Comparison of ENCODE assay signal across 8 cellular contexts in genomic region chr6:30325150-30325872, GRCh38. TPM values are rescaled to one million over a fixed set of nuclear protein-coding genes. Genes with fewer than 3 reads are reported as not detected.
DNase-seq lines count a peak whose midpoint lies in the region; ATAC-seq and TF ChIP-seq lines count a peak whose summit lies in the region.

No MANE protein-coding gene starts in this region.

- peaks cover 33 to 35% of the 10 kb centered on the region in 2 donors for H3K4me1 ChIP-seq in gastrocnemius medialis

- peaks cover 59% of the 10 kb centered on the region for H3K4me1 Mint-ChIP-seq in activated naive CD4-positive, alpha-beta T cell treated with anti-CD3 and anti-CD28 coated beads for 36 hours (ENCODE audit: low read depth)

- H3K27me3 ChIP-seq in gastrocnemius medialis: no peaks in the 10 kb centered on the region

- peak overlapping the region; percentile 94 to 98 (median 96) for H3K27ac ChIP-seq in gastrocnemius medialis

- no peaks in the 10 kb centered on the region for H3K9me3 Mint-ChIP-seq in activated naive CD4-positive, alpha-beta T cell treated with anti-CD3 and anti-CD28 coated beads for 36 hours

- H3K27me3 Mint-ChIP-seq in activated naive CD4-positive, alpha-beta T cell treated with anti-CD3 and anti-CD28 coated beads for 36 hours (ENCODE audit: low read depth): no peaks in the 10 kb centered on the region

- H3K9me3 ChIP-seq in gastrocnemius medialis: no peaks in the 10 kb centered on the region

- peak overlapping the region; percentile 80 to 91 (median 88) for H3K4me3 ChIP-seq in gastrocnemius medialis

- H3K27ac Mint-ChIP-seq in activated naive CD4-positive, alpha-beta T cell treated with anti-CD3 and anti-CD28 coated beads for 36 hours: peak overlapping the region; percentile 97

- peak overlapping the region; percentile 96 for H3K4me3 Mint-ChIP-seq in activated naive CD4-positive, alpha-beta T cell treated with anti-CD3 and anti-CD28 coated beads for 36 hours

- intact Hi-C loops in activated naive CD4-positive, alpha-beta T cell treated with anti-CD3 and anti-CD28 coated beads for 36 hours (cut with micrococcal nuclease): loop anchor here (1.0 to 5.0 kb wide), 5 partner anchors 113 to 383 kb away; partner anchors contain the start of genes HLA-A, MRPS18B, PPP1R10 and PPP1R11
- intact Hi-C loops in left cardiac atrium (cut with DNase I): loop anchor here in 1 of 2 donors (10.0 kb wide), 1 partner anchor 111 kb away; the partner anchor contains the start of gene TRIM26
- intact Hi-C loops in gastrocnemius medialis (cut with DNase I; ENCODE audit: low total_unique reads): loop anchor here (5.0 kb wide), 1 partner anchor 258 kb away; the partner anchor contains the start of gene PPP1R11

- in situ Hi-C loops in gastrocnemius medialis (cut with MboI; ENCODE audit: low sequenced_read_pairs in 4 of 4): loop anchor here in 2 of 4 donors (10.0 to 25.0 kb wide), 2 partner anchors 111 to 263 kb away; partner anchors contain the start of genes POLR1H (in 2 of the 2), PPP1R11 (in 2 of the 2) and TRIM26 (in 1 of the 2)

- H3K36me3 Mint-ChIP-seq in activated naive CD4-positive, alpha-beta T cell treated with anti-CD3 and anti-CD28 coated beads for 36 hours (ENCODE audit: low read depth): peaks cover 17% of the 10 kb centered on the region

- TF ChIP-seq CTCF in gastrocnemius medialis (IDR thresholded peaks at IDR 0.05 in 4 of 5, conservative IDR thresholded peaks at IDR 0.05 in 1 of 5): no peak

- no peak for TF ChIP-seq POLR2A in gastrocnemius medialis (IDR thresholded peaks at IDR 0.05)

- ATAC-seq in HG02610 (IDR thresholded peaks at IDR 0.05; ENCODE audit: unreplicated experiment): peak; percentile 57
- ATAC-seq in left cardiac atrium: peak; percentile 44 to 71
- ATAC-seq in gastrocnemius medialis: peak; percentile 10 to 31
- ATAC-seq in HG02970 (IDR thresholded peaks at IDR 0.05; ENCODE audit: low FRiP score, unreplicated experiment): no peak
- no peak for ATAC-seq in HG03135 (IDR thresholded peaks at IDR 0.05; ENCODE audit: unreplicated experiment)

- DNase-seq in EH (ENCODE audit: low read depth) (peak; percentile 69), OCI-M1 (lab: John Stamatoyannopoulos, UW) (peak; percentile 5), left cardiac atrium (peak; percentile 57), gastrocnemius medialis (peak in 1 of 2 donors; percentile 20)
- peak; percentile 94 for DNase-seq in activated naive CD4-positive, alpha-beta T cell treated with anti-CD3 and anti-CD28 coated beads for 36 hours

- CTCF ChIA-PET in activated naive CD4-positive, alpha-beta T cell treated with anti-CD3 and anti-CD28 coated beads for 36 hours (lab: Charles Lee): interaction anchor here (0.8 to 1.9 kb wide), 2 partner anchors 106 to 110 kb away, joined by 4 to 10 read pairs; no protein-coding TSS in a partner anchor

- H3K36me3 ChIP-seq in gastrocnemius medialis: peaks cover 0 to 17% of the 10 kb centered on the region in 2 donors

RNA-seq across cellular contexts. Expression of gene TRIM39, which starts 1.4 kb away (rescaled TPM):
- 10 to 100 TPM; 14.2 to 14.5 TPM for total RNA-seq in activated naive CD4-positive, alpha-beta T cell treated with anti-CD3 and anti-CD28 coated beads for 36 hours
- total RNA-seq in left cardiac atrium (10 to 100 TPM in 1 of 2 donors, 1 to 10 TPM in 1; 9.5 to 11.2 TPM), gastrocnemius medialis (10 to 100 TPM; 12.3 to 21.5 (median 14.9) TPM)

RNA-seq across cellular contexts. Expression of gene RPP21, which starts 19.6 kb away (rescaled TPM):
- total RNA-seq in activated naive CD4-positive, alpha-beta T cell treated with anti-CD3 and anti-CD28 coated beads for 36 hours: 10 to 100 TPM; 44.8 to 45.0 TPM
- 10 to 100 TPM; 21.0 to 26.2 TPM for total RNA-seq in left cardiac atrium
- 100 to 1,000 TPM in 1 of 4 donors, 10 to 100 TPM in 3; 44.5 to 103 (median 85.4) TPM for total RNA-seq in gastrocnemius medialis

Comparison
In these comparisons a context has a peak if more than half of its experiments do, and no peak if none do; other contexts are left out.
1. ATAC-seq: peak in HG02610 (single experiment), left cardiac atrium (2 of 2) and gastrocnemius medialis (2 of 2); none in HG02970 (single experiment) and HG03135 (single experiment).